ENCODE assay signal across 8 cellular contexts in genomic region chr17:82037113-82037888, GRCh38. TPM values are rescaled to one million over a fixed set of nuclear protein-coding genes. Genes with fewer than 3 reads are reported as not detected.
DNase-seq lines count a peak whose midpoint lies in the region; ATAC-seq, FAIRE-seq and TF ChIP-seq lines count a peak whose summit lies in the region.

Gene DCXR (minus strand): TSS chr17:82037697. CDS start chr17:82037682, 15 bp downstream.

- H3K4me3 ChIP-seq in pancreas (peak within 1 kb of the TSS; percentile 62 to 75 (median 70)), tibial artery (peak within 1 kb of the TSS; percentile 64 to 97)

- no peaks in the 10 kb centered on the region for H3K9me3 ChIP-seq in pancreas
- no peaks in the 10 kb centered on the region for H3K9me3 ChIP-seq in tibial artery

- no peaks in the 10 kb centered on the region for H3K27me3 ChIP-seq in pancreas
- H3K27me3 ChIP-seq in tibial artery = peaks cover 0 to 14% of the 10 kb centered on the region in 2 donors

- H3K4me1 ChIP-seq in pancreas = peaks cover 0 to 9% (median 1%) of the 10 kb centered on the region in 3 donors
- H3K4me1 ChIP-seq in tibial artery = peaks cover 0 to 23% (median 16%) of the 10 kb centered on the region in 4 donors

- H3K36me3 ChIP-seq in pancreas = no peaks in the 10 kb centered on the region
- H3K36me3 ChIP-seq in tibial artery = peaks cover 0 to 13% (median 8%) of the 10 kb centered on the region in 3 donors

- peak; percentile 26 for FAIRE-seq in pancreas (lab: Jason Lieb, UNC)

- ATAC-seq in HG02759 (IDR thresholded peaks at IDR 0.05; ENCODE audit: unreplicated experiment) (peak; percentile 92), pancreas (peak; percentile 94 to 98 (median 95))

- TF ChIP-seq CTCF in GM12872 (IDR thresholded peaks at IDR 0.05; ENCODE audit: insufficient read depth, low read depth, low read length) (peak; percentile 87), pancreas (IDR thresholded peaks at IDR 0.05) (peak; percentile 76 to 83 (median 80)), tibial artery (IDR thresholded peaks at IDR 0.05) (peak; percentile 69 to 70)

- WGBS in pancreas, 2 donors = 0 to 1% methylated on average over 67 to 91 of the region's 91 CpGs

- DNase-seq in NCI-H1417 (lab: John Stamatoyannopoulos, UW) = peak; percentile 94 to 97 (median 95)
- DNase-seq in SW 1271 (lab: John Stamatoyannopoulos, UW) = peak; percentile 86 to 95
- peak; percentile 90 for DNase-seq in activated naive CD8-positive, alpha-beta T cell treated with anti-CD3 and anti-CD28 coated beads, Interleukin-2, amount 50 U/mL, for 16 hours (ENCODE audit: low read depth, low spot score)
- DNase-seq in head of caudate nucleus = peak; percentile 96 to 99 (median 98)
- DNase-seq in pancreas = peak; percentile 96 to 99 (median 97)
- peak; percentile 99 for DNase-seq in tibial artery

- H3K27ac ChIP-seq in pancreas (peak within 1 kb of the TSS; percentile 90 to 99 (median 98)), tibial artery (peak within 1 kb of the TSS; percentile 96 to 99)

- intact Hi-C loops in head of caudate nucleus (cut with DNase I) = no loop called here
- intact Hi-C loops in pancreas (cut with DNase I) = no loop called here
- intact Hi-C loops in tibial artery (cut with DNase I; ENCODE audit: low total_unique reads) = loop anchor here (5.0 kb wide), 1 partner anchor 60 kb away; the partner anchor contains the start of gene FASN

RNA-seq across cellular contexts. Expression of gene DCXR, which starts in this region (rescaled TPM):
- total RNA-seq in pancreas = 10 to 100 TPM; 34.8 to 87.4 (median 51.1) TPM
- polyA plus RNA-seq in pancreas = 100 to 1,000 TPM in 1 of 2 donors, 10 to 100 TPM in 1; 86.7 to 108 TPM

Comparison
In these comparisons a context has a peak if more than half of its experiments do, and no peak if none do; other contexts are left out.
1. Peak in every context shown above with its lines: DNase-seq, ATAC-seq, H3K4me3 ChIP-seq and H3K27ac ChIP-seq.